In genomic region chr1:184621262-184621661, GRCh38 we compare ENCODE assay signal across 11 cellular contexts.
DNase-seq lines count a peak whose midpoint lies in the region; ATAC-seq and TF ChIP-seq lines count a peak whose summit lies in the region.
"Had no signal": no experiment of that assay in that cellular context is flagged by ENCODE, and none has a peak within 500 bp of the region (broad histone marks: within the 10 kb centered on the region; RNA-seq: fewer than 3 reads in every experiment).

No MANE protein-coding gene starts in this region.

- H3K4me3 ChIP-seq in liver (ENCODE audit: low read depth in 1 of 3, low read length in 3 of 3) (no peak overlapping the region), right lobe of liver (no peak overlapping the region), fibroblast of the aortic adventitia (ENCODE audit: low read depth, low read length) (no peak overlapping the region), parathyroid adenoma (ENCODE audit: low read depth, low read length) (no peak overlapping the region)

- H2AFZ ChIP-seq in parathyroid adenoma, result no peak overlapping the region

- H3K9ac ChIP-seq in liver (ENCODE audit: low read depth in 1 of 2, low read length in 2 of 2) (no peak overlapping the region), parathyroid adenoma (no peak overlapping the region)

- intact Hi-C loops in right lobe of liver (cut with DNase I), result no loop called here

- 76% methylated on average over 5 of the region's 5 CpGs for WGBS in liver
- WGBS in right lobe of liver (ENCODE audit: insufficient coverage, low coverage, low lambda C conversion rate, missing lambda C conversion rate), result 84% methylated on average over 5 of the region's 5 CpGs

- no peak for TF ChIP-seq POLR2A in right lobe of liver (IDR thresholded peaks at IDR 0.05)

- no peaks in the 10 kb centered on the region for H3K79me2 ChIP-seq in parathyroid adenoma

- no peak overlapping the region for H3K4me2 ChIP-seq in parathyroid adenoma (ENCODE audit: low read length)

- H3K27ac ChIP-seq in liver (ENCODE audit: low read depth in 1 of 2, low read length in 2 of 2) (peak overlapping the region in 1 of 2 donors; percentile 35), right lobe of liver (peak overlapping the region in 1 of 3 donors; percentile 64), parathyroid adenoma (peak overlapping the region; percentile 56)

- H3K9me3 ChIP-seq in liver (ENCODE audit: control insufficient read depth in 4 of 4, low read length in 3 of 4), result no peaks in the 10 kb centered on the region
- no peaks in the 10 kb centered on the region for H3K9me3 ChIP-seq in right lobe of liver
- H3K9me3 ChIP-seq in parathyroid adenoma (ENCODE audit: control insufficient read depth, low read length), result no peaks in the 10 kb centered on the region

- H3K27me3 ChIP-seq in liver (ENCODE audit: control insufficient read depth in 4 of 4, insufficient read depth in 4 of 4, low read length in 3 of 4), result no peaks in the 10 kb centered on the region
- H3K27me3 ChIP-seq in right lobe of liver, result no peaks in the 10 kb centered on the region
- H3K27me3 ChIP-seq in parathyroid adenoma (ENCODE audit: control insufficient read depth, insufficient read depth, low read length), result no peaks in the 10 kb centered on the region

- DNase-seq in right lobe of liver (no peak), fibroblast of the aortic adventitia (ENCODE audit: low read depth) (peak; percentile 91), NCI-H524 treated with DMSO at 0.1 percent for 48 hours (lab: John Stamatoyannopoulos, UW) (no peak), NCI-H2107 (lab: John Stamatoyannopoulos, UW) (no peak), SIG-M5 (lab: John Stamatoyannopoulos, UW) (no peak)
- DNase-seq in central memory CD4-positive, alpha-beta T cell, result no peak
- DNase-seq: activated CD4-positive, alpha-beta memory T cell treated with anti-CD3 and anti-CD28 coated beads for 36 hours; DMS79 treated with DMSO at 0.1 percent for 48 hours; NCI-H1417 had no signal

- H3K4me1 ChIP-seq in liver (ENCODE audit: control insufficient read depth in 4 of 4, insufficient read depth in 4 of 4, low read length in 3 of 4) (peaks cover 7 to 24% (median 19%) of the 10 kb centered on the region in 4 donors), right lobe of liver (peaks cover 0 to 26% (median 13%) of the 10 kb centered on the region in 4 donors), parathyroid adenoma (no peaks in the 10 kb centered on the region)

- ATAC-seq in right lobe of liver, result no peak

- peak in 1 of 2 donors; percentile 12 for TF ChIP-seq RAD21 in liver (IDR thresholded peaks at IDR 0.05)

- TF ChIP-seq CTCF in liver (IDR thresholded peaks at IDR 0.05; ENCODE audit: low read depth, low read length, missing input control) (no peak), right lobe of liver (IDR thresholded peaks at IDR 0.05) (no peak), fibroblast of the aortic adventitia (IDR thresholded peaks at IDR 0.05; ENCODE audit: insufficient read depth, low read length) (no peak), parathyroid adenoma (IDR thresholded peaks at IDR 0.05) (no peak)

- H3K36me3 ChIP-seq in liver (ENCODE audit: control insufficient read depth in 4 of 4, insufficient read depth in 3 of 4, low read depth in 1 of 4, low read length in 3 of 4) (peaks cover 0 to 3% (median 0%) of the 10 kb centered on the region in 4 donors), right lobe of liver (peaks cover 0 to 10% (median 0%) of the 10 kb centered on the region in 4 donors), parathyroid adenoma (ENCODE audit: control insufficient read depth, insufficient read depth, low read length) (no peaks in the 10 kb centered on the region)

TF ChIP-seq in liver, 16 proteins besides CTCF, POLR2A, EP300 and RAD21:
- peak; percentile 45 for TF ChIP-seq NR2F2 (IDR thresholded peaks at IDR 0.05)
- no peak for TF ChIP-seq MAX (IDR thresholded peaks at IDR 0.05)
- TF ChIP-seq ZBTB33 (IDR thresholded peaks at IDR 0.05), result no peak
- no peak for TF ChIP-seq HNF4A (conservative IDR thresholded peaks at IDR 0.05)
- TF ChIP-seq GABPA (IDR thresholded peaks at IDR 0.05 in 1 of 2, conservative IDR thresholded peaks at IDR 0.05 in 1 of 2), result no peak
- TF ChIP-seq TAF1 (conservative IDR thresholded peaks at IDR 0.05), result no peak
- no peak for TF ChIP-seq REST (IDR thresholded peaks at IDR 0.05)
- TF ChIP-seq FOXA1 (IDR thresholded peaks at IDR 0.05), result no peak
